8 cellular contexts compared by ENCODE assay signal in genomic region chr19:13260883-13261653, GRCh38.
DNase-seq lines count a peak whose midpoint lies in the region; ATAC-seq and TF ChIP-seq lines count a peak whose summit lies in the region.

No MANE protein-coding gene starts in this region.

- CTCF ChIA-PET in WTC11 (lab: Charles Lee) = interaction anchor here (3.8 kb wide), 1 partner anchor 66 kb away, joined by 18 read pairs; no protein-coding TSS in a partner anchor

- intact Hi-C loops in activated CD4-positive, alpha-beta T cell treated with anti-CD3 and anti-CD28 coated beads, Interleukin-2, amount 10 ng/mL, durations not matched to agents 24 days and 14 days (cut with micrococcal nuclease) = loop anchor here (10.0 kb wide), 1 partner anchor 276 kb away; no protein-coding TSS in a partner anchor

- H3K36me3 Mint-ChIP-seq in activated CD4-positive, alpha-beta T cell treated with anti-CD3 and anti-CD28 coated beads, Interleukin-2, amount 10 ng/mL, durations not matched to agents 24 days and 14 days (ENCODE audit: low read depth) = peaks cover 2% of the 10 kb centered on the region
- peaks cover 33% of the 10 kb centered on the region for H3K36me3 Mint-ChIP-seq in WTC11

- ATAC-seq in HG03039 (IDR thresholded peaks at IDR 0.05; ENCODE audit: unreplicated experiment) (peak; percentile 56), WTC11 (no peak)

- DNase-seq in activated CD4-positive, alpha-beta T cell treated with anti-CD3 and anti-CD28 coated beads, Interleukin-2, amount 10 ng/mL, durations not matched to agents 24 days and 14 days = peak; percentile 58
- DNase-seq in activated CD4-positive, alpha-beta T cell treated with anti-CD3 and anti-CD28 coated beads, Interleukin-2, amount 50 U/mL, for 4 hours = no peak
- peak; percentile 90 for DNase-seq in SIG-M5 treated with dmso at 0.1 percent for 504 hours (lab: John Stamatoyannopoulos, UW; ENCODE audit: unreplicated experiment)
- peak; percentile 93 for DNase-seq in fibroblast of peridontal ligament (ENCODE audit: extremely low read depth)
- no peak for DNase-seq in NCI-H446 treated with DMSO at 0.1 percent for 48 hours (lab: John Stamatoyannopoulos, UW)
- no peak for DNase-seq in WTC11 (ENCODE audit: low spot score)
- no peak for DNase-seq in NCI-H510A treated with DMSO at 0.1 percent for 48 hours (lab: John Stamatoyannopoulos, UW)

- H3K4me3 Mint-ChIP-seq in activated CD4-positive, alpha-beta T cell treated with anti-CD3 and anti-CD28 coated beads, Interleukin-2, amount 10 ng/mL, durations not matched to agents 24 days and 14 days = peak overlapping the region; percentile 68
- no peak overlapping the region for H3K4me3 Mint-ChIP-seq in WTC11

- peaks cover 25% of the 10 kb centered on the region for H3K27me3 Mint-ChIP-seq in activated CD4-positive, alpha-beta T cell treated with anti-CD3 and anti-CD28 coated beads, Interleukin-2, amount 10 ng/mL, durations not matched to agents 24 days and 14 days
- no peaks in the 10 kb centered on the region; the same call in 1 of the 2 replicates for H3K27me3 Mint-ChIP-seq in WTC11 (ENCODE audit: low read depth)

- peaks cover 8% of the 10 kb centered on the region for H3K9me3 Mint-ChIP-seq in activated CD4-positive, alpha-beta T cell treated with anti-CD3 and anti-CD28 coated beads, Interleukin-2, amount 10 ng/mL, durations not matched to agents 24 days and 14 days
- peaks cover 12% of the 10 kb centered on the region for H3K9me3 Mint-ChIP-seq in WTC11

- POLR2A ChIA-PET in WTC11 (lab: Charles Lee) = no interaction called here

- peak overlapping the region; percentile 74 for H3K27ac Mint-ChIP-seq in activated CD4-positive, alpha-beta T cell treated with anti-CD3 and anti-CD28 coated beads, Interleukin-2, amount 10 ng/mL, durations not matched to agents 24 days and 14 days
- no peak overlapping the region for H3K27ac Mint-ChIP-seq in WTC11

- H3K4me1 Mint-ChIP-seq in activated CD4-positive, alpha-beta T cell treated with anti-CD3 and anti-CD28 coated beads, Interleukin-2, amount 10 ng/mL, durations not matched to agents 24 days and 14 days = peaks cover 17% of the 10 kb centered on the region
- H3K4me1 Mint-ChIP-seq in WTC11 = peaks cover 4% of the 10 kb centered on the region; the same call in 1 of the 2 replicates

- no peak for TF ChIP-seq CTCF in WTC11 (IDR thresholded peaks at IDR 0.05)

TF ChIP-seq in WTC11, 78 proteins besides CTCF, POLR2A, EP300 and RAD21:
- no peak for TF ChIP-seq MYBL2 (CRISPR knock-in tag; IDR thresholded peaks at IDR 0.05)
- no peak for TF ChIP-seq ATF1 (CRISPR knock-in tag; IDR thresholded peaks at IDR 0.05)
- no peak for TF ChIP-seq FOXJ3 (CRISPR knock-in tag; IDR thresholded peaks at IDR 0.05; ENCODE audit: borderline replicate concordance)
- TF ChIP-seq ZBTB21 (CRISPR knock-in tag; IDR thresholded peaks at IDR 0.05; ENCODE audit: borderline replicate concordance) = no peak
- TF ChIP-seq, protein P1, sequence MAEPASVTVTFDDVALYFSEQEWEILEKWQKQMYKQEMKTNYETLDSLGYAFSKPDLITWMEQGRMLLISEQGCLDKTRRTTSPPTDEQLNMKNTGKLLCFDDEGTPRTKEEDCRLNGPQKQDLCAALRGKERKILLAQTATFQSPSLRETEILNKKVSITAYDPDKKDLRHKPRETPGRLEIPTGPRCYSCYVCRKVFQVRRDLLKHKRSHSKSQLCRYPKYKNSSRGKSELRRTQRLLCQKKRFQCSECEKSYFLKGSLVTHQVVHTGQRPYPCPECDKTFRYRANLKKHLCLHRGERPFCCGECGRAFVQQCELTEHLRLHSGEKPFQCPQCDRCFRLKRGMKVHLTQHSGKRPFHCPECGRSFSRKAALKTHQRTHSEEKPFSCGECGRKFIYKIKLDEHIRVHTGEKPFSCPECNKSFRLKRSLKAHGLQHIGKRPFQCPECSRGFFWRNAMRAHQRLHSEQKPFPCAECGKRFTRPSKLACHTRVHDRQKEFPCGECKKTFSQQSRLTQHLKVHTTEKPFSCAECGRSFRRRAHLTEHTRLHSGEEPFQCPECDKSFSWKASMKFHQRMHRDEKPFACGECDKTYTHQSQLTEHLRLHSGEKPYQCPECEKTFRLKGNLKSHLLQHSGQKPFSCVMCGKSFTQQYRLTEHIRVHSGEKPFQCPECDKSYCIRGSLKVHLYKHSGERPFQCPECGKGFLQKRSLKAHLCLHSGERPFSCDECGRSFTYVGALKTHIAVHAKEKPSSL (CRISPR knock-in tag; conservative IDR thresholded peaks at IDR 0.05) = no peak
- no peak for TF ChIP-seq ATF3 (CRISPR knock-in tag; conservative IDR thresholded peaks at IDR 0.05)
- TF ChIP-seq IRF2 (CRISPR knock-in tag; IDR thresholded peaks at IDR 0.05; ENCODE audit: borderline replicate concordance, low read depth) = no peak
- TF ChIP-seq ARID4B (CRISPR knock-in tag; IDR thresholded peaks at IDR 0.05; ENCODE audit: borderline replicate concordance) = no peak
- no peak for TF ChIP-seq SMAD4 (CRISPR knock-in tag; IDR thresholded peaks at IDR 0.05)
- TF ChIP-seq ZNF423 (CRISPR knock-in tag; IDR thresholded peaks at IDR 0.05) = no peak
- TF ChIP-seq SOX15 (CRISPR knock-in tag; IDR thresholded peaks at IDR 0.05) = no peak
- TF ChIP-seq ETV6 (CRISPR knock-in tag; IDR thresholded peaks at IDR 0.05) = no peak
- TF ChIP-seq GRHL2 (CRISPR knock-in tag; IDR thresholded peaks at IDR 0.05; ENCODE audit: insufficient replicate concordance, severe bottlenecking) = no peak
- no peak for TF ChIP-seq ZNF121 (CRISPR knock-in tag; IDR thresholded peaks at IDR 0.05)
- TF ChIP-seq, protein P2, sequence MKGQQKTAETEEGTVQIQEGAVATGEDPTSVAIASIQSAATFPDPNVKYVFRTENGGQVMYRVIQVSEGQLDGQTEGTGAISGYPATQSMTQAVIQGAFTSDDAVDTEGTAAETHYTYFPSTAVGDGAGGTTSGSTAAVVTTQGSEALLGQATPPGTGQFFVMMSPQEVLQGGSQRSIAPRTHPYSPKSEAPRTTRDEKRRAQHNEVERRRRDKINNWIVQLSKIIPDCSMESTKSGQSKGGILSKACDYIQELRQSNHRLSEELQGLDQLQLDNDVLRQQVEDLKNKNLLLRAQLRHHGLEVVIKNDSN (CRISPR knock-in tag; IDR thresholded peaks at IDR 0.05) = no peak

Comparison
In these comparisons a context has a peak if more than half of its experiments do, and no peak if none do; other contexts are left out.
1. DNase-seq: peak in activated CD4-positive, alpha-beta T cell treated with anti-CD3 and anti-CD28 coated beads, Interleukin-2, amount 10 ng/mL, durations not matched to agents 24 days and 14 days (single experiment), SIG-M5 treated with dmso at 0.1 percent for 504 hours (single experiment) and fibroblast of peridontal ligament (single experiment); none in activated CD4-positive, alpha-beta T cell treated with anti-CD3 and anti-CD28 coated beads, Interleukin-2, amount 50 U/mL, for 4 hours (0 of 2), NCI-H446 treated with DMSO at 0.1 percent for 48 hours (single experiment), WTC11 (single experiment) and NCI-H510A treated with DMSO at 0.1 percent for 48 hours (single experiment).